In the genomic region with DNA sequence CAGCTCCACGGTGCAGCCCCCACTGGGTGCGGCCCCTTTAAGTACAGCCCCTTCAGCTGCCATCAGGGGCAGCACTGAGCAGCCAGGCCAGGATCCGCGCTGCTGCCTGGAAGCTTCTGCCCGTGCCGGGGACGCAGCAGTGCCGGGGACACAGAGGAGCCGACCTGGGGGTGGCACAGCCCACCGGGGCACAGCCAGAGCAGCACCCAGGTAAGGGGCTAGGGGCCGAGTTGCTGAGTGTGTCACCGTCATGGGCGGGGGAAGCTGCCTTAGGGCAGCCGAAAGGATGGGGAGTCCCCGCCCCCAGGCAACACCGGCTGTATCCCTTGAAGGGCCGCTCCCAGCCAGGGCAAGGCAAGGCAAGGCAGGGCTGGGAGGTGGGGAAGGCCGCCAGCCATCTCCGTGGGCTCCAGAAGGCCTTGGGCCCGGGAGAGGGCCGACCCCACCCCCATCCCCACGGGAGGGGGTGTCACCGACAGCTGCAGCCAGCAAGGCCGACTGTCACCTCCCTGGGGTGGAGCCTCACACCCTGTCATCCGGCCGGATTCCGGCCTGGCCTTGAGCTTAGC, we compare ENCODE assay signal across 8 cellular contexts. TPM values are rescaled to one million over a fixed set of nuclear protein-coding genes. Genes with fewer than 3 reads are reported as not detected.
A peak's percentile ranks its signal among the peaks of the same experiment; 100 is the strongest.
DNase-seq lines count a peak whose midpoint lies in the region; ATAC-seq, FAIRE-seq and TF ChIP-seq lines count a peak whose summit lies in the region.
"Not testable (repeated sequence)": the region's sequence is repeated elsewhere in the genome, so short reads cannot be mapped to it uniquely, and the experiment has no call there.

A gene (plus strand): TSS at position 99 of the 569 bp plus-strand sequence. CDS start 1,937 bp downstream, outside the sequence.

- H3K4me1 ChIP-seq in pancreas = peaks cover 21 to 32% (median 26%) of the 10 kb centered on the region in 3 donors
- H3K4me1 ChIP-seq in testis = peaks cover 36% of the 10 kb centered on the region

- peaks cover 0 to 12% (median 0%) of the 10 kb centered on the region in 3 donors for H3K36me3 ChIP-seq in pancreas
- H3K36me3 ChIP-seq in testis (ENCODE audit: low read depth, missing control alignments) = not testable (repeated sequence)

- intact Hi-C loops in Right ventricle myocardium inferior (cut with DNase I) (loop anchor here (5.0 kb wide), 1 partner anchor 185 kb away; a partner anchor contains a TSS), pancreas (cut with DNase I) (loop anchor here in 2 of 3 donors (10.0 kb wide), 2 partner anchors 48 to 102 kb away; a partner anchor contains a TSS)
- intact Hi-C loops in testis (cut with DNase I; ENCODE audit: low total_unique reads) = not testable (repeated sequence)

- H3K4me1 Mint-ChIP-seq in T-cell = peaks cover under 1 to 21% (median 16%) of the 10 kb centered on the region in 3 donors
- not testable (repeated sequence) for H3K4me1 Mint-ChIP-seq in activated naive CD8-positive, alpha-beta T cell treated with anti-CD3 and anti-CD28 coated beads, Interleukin-2, amount 10 ng/mL, durations not matched to agents 7 days and 5 days

- ATAC-seq in HG02759 (IDR thresholded peaks at IDR 0.05; ENCODE audit: unreplicated experiment) (peak; percentile 67), T-cell (replicated peaks in 1 of 4) (peak; percentile 83 to 88 (median 86)), Right ventricle myocardium inferior (peak; percentile 82), pancreas (peak; percentile 69 to 82 (median 72))
- peak; percentile 86 for ATAC-seq in activated naive CD8-positive, alpha-beta T cell treated with anti-CD3 and anti-CD28 coated beads, Interleukin-2, amount 10 ng/mL, durations not matched to agents 7 days and 5 days (ENCODE audit: low read depth)

- POLR2A ChIA-PET in T-cell (lab: Charles Lee) = not testable (repeated sequence)
- POLR2A ChIA-PET in activated naive CD8-positive, alpha-beta T cell treated with anti-CD3 and anti-CD28 coated beads, Interleukin-2, amount 10 ng/mL, durations not matched to agents 7 days and 5 days (lab: Charles Lee) = interaction anchor here (0.6 to 3.0 kb wide), 10 partner anchors 19 to 149 kb away, joined by 3 to 12 read pairs (median 3); a partner anchor contains a TSS

- peak within 1 kb of the TSS; percentile 74 to 83 (median 81) for H3K4me3 Mint-ChIP-seq in T-cell
- peak within 1 kb of the TSS; percentile 85 for H3K4me3 Mint-ChIP-seq in activated naive CD8-positive, alpha-beta T cell treated with anti-CD3 and anti-CD28 coated beads, Interleukin-2, amount 10 ng/mL, durations not matched to agents 7 days and 5 days

- CTCF ChIA-PET in T-cell (lab: Charles Lee) = interaction anchor here (0.7 to 2.1 kb wide), 10 partner anchors 35 to 398 kb away, joined by 3 to 8 read pairs (median 4); a partner anchor contains a TSS

- not testable (repeated sequence) for H3K27me3 ChIP-seq in pancreas, testis

- not testable (repeated sequence) for TF ChIP-seq POLR2A in testis (IDR thresholded peaks at IDR 0.05)

- DNase-seq in GM10266 (ENCODE audit: extremely low spot score) = peak; percentile 90
- DNase-seq in NCI-H1417 (lab: John Stamatoyannopoulos, UW) = peak; percentile 48 to 89 (median 80)
- DNase-seq in T-cell = peak; percentile 58 to 84 (median 76)
- peak; percentile 89 for DNase-seq in activated naive CD8-positive, alpha-beta T cell treated with anti-CD3 and anti-CD28 coated beads, Interleukin-2, amount 10 ng/mL, durations not matched to agents 7 days and 5 days
- DNase-seq in Right ventricle myocardium inferior (ENCODE audit: missing footprints) = peak; percentile 88
- peak; percentile 66 to 94 (median 86) for DNase-seq in pancreas
- peak; percentile 74 for DNase-seq in testis

- not testable (repeated sequence) for H3K9me3 ChIP-seq in pancreas, testis

- 1 to 2% methylated on average over 23 to 25 of the region's 27 CpGs for WGBS in pancreas, 2 donors
- 3% methylated on average over 24 of the region's 27 CpGs; no CpG with 5 or more reads in 1 of the 2 donors for WGBS in testis, 2 donors

- not testable (repeated sequence) for H3K36me3 Mint-ChIP-seq in T-cell; activated naive CD8-positive, alpha-beta T cell treated with anti-CD3 and anti-CD28 coated beads, Interleukin-2, amount 10 ng/mL, durations not matched to agents 7 days and 5 days

- FAIRE-seq in pancreas (lab: Jason Lieb, UNC) = not testable (repeated sequence)

- H3K9me3 Mint-ChIP-seq in T-cell; activated naive CD8-positive, alpha-beta T cell treated with anti-CD3 and anti-CD28 coated beads, Interleukin-2, amount 10 ng/mL, durations not matched to agents 7 days and 5 days: not testable (repeated sequence)

- peak within 1 kb of the TSS in 1 of 2 donors; percentile 15 for H3K27ac Mint-ChIP-seq in T-cell
- peak within 1 kb of the TSS; percentile 76 for H3K27ac Mint-ChIP-seq in activated naive CD8-positive, alpha-beta T cell treated with anti-CD3 and anti-CD28 coated beads, Interleukin-2, amount 10 ng/mL, durations not matched to agents 7 days and 5 days

- H3K27me3 Mint-ChIP-seq in T-cell = peaks cover under 1 to 16% of the 10 kb centered on the region in 2 donors
- H3K27me3 Mint-ChIP-seq in activated naive CD8-positive, alpha-beta T cell treated with anti-CD3 and anti-CD28 coated beads, Interleukin-2, amount 10 ng/mL, durations not matched to agents 7 days and 5 days = not testable (repeated sequence)

- H3K27ac ChIP-seq in pancreas = peak within 1 kb of the TSS; percentile 70 to 79 (median 76)
- not testable (repeated sequence) for H3K27ac ChIP-seq in testis

- H3K4me3 ChIP-seq in pancreas (peak within 1 kb of the TSS in 3 of 4 donors; percentile 18 to 46 (median 25)), testis (peak within 1 kb of the TSS; percentile 26 to 34)

- TF ChIP-seq CTCF in GM10266 (IDR thresholded peaks at IDR 0.05; ENCODE audit: control insufficient read depth, insufficient read depth, low read depth, missing control alignments) (peak; percentile 94), pancreas (IDR thresholded peaks at IDR 0.05) (peak; percentile 77 to 89 (median 84)), testis (IDR thresholded peaks at IDR 0.05) (peak; percentile 72 to 87 (median 83))

RNA-seq across cellular contexts. Expression of the gene that starts here (rescaled TPM):
- total RNA-seq in T-cell (1 to 10 TPM; 2.1 to 7.5 (median 5.1) TPM), Right ventricle myocardium inferior (8.6 TPM), pancreas (1 to 10 TPM; 2.9 to 5.5 (median 4.2) TPM), testis (10 to 100 TPM; 13.1 to 24.6 TPM)
- 1 to 10 TPM; 6.6 to 6.7 TPM for total RNA-seq in activated naive CD8-positive, alpha-beta T cell treated with anti-CD3 and anti-CD28 coated beads, Interleukin-2, amount 10 ng/mL, durations not matched to agents 7 days and 5 days
- polyA plus RNA-seq in pancreas (10 to 100 TPM in 1 of 2 donors, 1 to 10 TPM in 1; 9.0 to 11.7 TPM), testis (ENCODE audit: insufficient read depth, low read depth, low replicate concordance) (4.0 TPM)
